8 cellular contexts compared by ENCODE assay signal in the genomic region with DNA sequence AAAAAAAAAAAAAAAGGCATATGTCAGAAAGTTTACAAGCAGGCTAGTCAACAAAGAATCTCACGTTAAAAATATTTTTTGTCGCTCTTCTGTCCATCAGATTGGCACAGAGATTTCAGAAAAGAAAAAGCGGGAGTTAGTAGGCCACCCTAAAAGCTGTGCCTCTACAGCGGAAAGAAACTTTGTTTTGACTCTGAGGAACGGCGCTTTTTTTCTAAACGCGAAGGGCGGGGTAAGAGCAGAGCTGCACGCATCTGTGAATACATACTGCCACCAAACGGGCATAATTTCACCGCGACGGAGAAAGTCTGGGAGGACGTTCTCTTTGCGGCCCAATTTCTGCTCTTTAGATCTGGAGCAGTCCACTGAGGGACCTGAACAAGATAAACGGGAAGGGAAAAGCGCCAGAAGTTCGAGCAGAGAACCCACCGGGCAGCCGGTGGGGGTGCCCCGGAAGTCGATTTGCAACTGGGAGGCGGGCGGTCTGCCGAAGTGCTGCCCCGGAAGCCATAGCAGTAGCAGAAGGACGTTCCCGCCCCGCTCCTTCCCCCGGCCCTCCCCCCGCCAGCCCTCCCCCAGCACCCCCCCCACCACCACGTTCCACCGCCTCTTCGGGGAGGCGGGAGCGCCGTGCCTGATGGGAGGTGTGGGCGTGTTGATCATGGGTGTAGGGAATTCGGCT. TPM values are rescaled to one million over a fixed set of nuclear protein-coding genes. Genes with fewer than 3 reads are reported as not detected.
DNase-seq lines count a peak whose midpoint lies in the region; ATAC-seq and TF ChIP-seq lines count a peak whose summit lies in the region.
"Not testable (repeated sequence)": the region's sequence is repeated elsewhere in the genome, so short reads cannot be mapped to it uniquely, and the experiment has no call there.

No MANE protein-coding gene starts in this region.

- H3K4me3 Mint-ChIP-seq in CD4-positive, CD25-positive, alpha-beta regulatory T cell: peak overlapping the region; percentile 80 to 90 (median 86)
- H3K4me3 Mint-ChIP-seq in activated naive CD8-positive, alpha-beta T cell: peak overlapping the region; percentile 87
- peak overlapping the region; percentile 53 for H3K4me3 Mint-ChIP-seq in progenitor cell of endocrine pancreas (ENCODE audit: low read depth)

- H3K27me3 Mint-ChIP-seq in CD4-positive, CD25-positive, alpha-beta regulatory T cell; activated naive CD8-positive, alpha-beta T cell; progenitor cell of endocrine pancreas: not testable (repeated sequence)

- H3K4me3 ChIP-seq in CD4-positive, CD25-positive, alpha-beta regulatory T cell (ENCODE audit: low read depth, low read length); RWPE2 (ENCODE audit: severe bottlenecking): not testable (repeated sequence)
- peak overlapping the region; percentile 48 for H3K4me3 ChIP-seq in left ventricle myocardium inferior

- TF ChIP-seq CTCF in RWPE2 (IDR thresholded peaks at IDR 0.05; ENCODE audit: poor library complexity, severe bottlenecking); left ventricle myocardium inferior (IDR thresholded peaks at IDR 0.05; ENCODE audit: borderline replicate concordance); progenitor cell of endocrine pancreas (IDR thresholded peaks at IDR 0.05; ENCODE audit: unreplicated experiment): not testable (repeated sequence)

- not testable (repeated sequence) for H3K27me3 ChIP-seq in CD4-positive, CD25-positive, alpha-beta regulatory T cell (ENCODE audit: control insufficient read depth, insufficient read depth, low read length); RWPE2 (ENCODE audit: insufficient read depth, poor library complexity, severe bottlenecking); left ventricle myocardium inferior (ENCODE audit: low read depth)

- not testable (repeated sequence) for H3K36me3 Mint-ChIP-seq in CD4-positive, CD25-positive, alpha-beta regulatory T cell; activated naive CD8-positive, alpha-beta T cell; progenitor cell of endocrine pancreas (ENCODE audit: insufficient read depth)

- intact Hi-C loops in left ventricle myocardium inferior (cut with micrococcal nuclease): not testable (repeated sequence)

- H3K9me3 ChIP-seq in CD4-positive, CD25-positive, alpha-beta regulatory T cell (ENCODE audit: control insufficient read depth in 2 of 2, low read length in 2 of 2); RWPE2 (ENCODE audit: severe bottlenecking); left ventricle myocardium inferior (replicated peaks): not testable (repeated sequence)

- peak; percentile 63 for ATAC-seq in CD4-positive, CD25-positive, alpha-beta regulatory T cell (ENCODE audit: low read depth in 2 of 2)
- ATAC-seq in GM19328 (IDR thresholded peaks at IDR 0.05; ENCODE audit: unreplicated experiment) (peak; percentile 44), HG02588 (IDR thresholded peaks at IDR 0.05; ENCODE audit: unreplicated experiment) (peak; percentile 44), HG03342 (IDR thresholded peaks at IDR 0.05; ENCODE audit: unreplicated experiment) (peak; percentile 46), RWPE2 (ENCODE audit: low read depth) (peak; percentile 58)

- peaks cover 5 to 24% (median 15%) of the 10 kb centered on the region in 4 donors for H3K4me1 Mint-ChIP-seq in CD4-positive, CD25-positive, alpha-beta regulatory T cell
- peaks cover 18% of the 10 kb centered on the region for H3K4me1 Mint-ChIP-seq in activated naive CD8-positive, alpha-beta T cell (ENCODE audit: low read depth)
- H3K4me1 Mint-ChIP-seq in progenitor cell of endocrine pancreas (ENCODE audit: low read depth): peaks cover 15% of the 10 kb centered on the region

- peak overlapping the region; percentile 95 to 100 (median 97) for H3K27ac Mint-ChIP-seq in CD4-positive, CD25-positive, alpha-beta regulatory T cell
- peak overlapping the region; percentile 99 for H3K27ac Mint-ChIP-seq in activated naive CD8-positive, alpha-beta T cell
- peak overlapping the region; percentile 92 for H3K27ac Mint-ChIP-seq in progenitor cell of endocrine pancreas

- not testable (repeated sequence) for H3K36me3 ChIP-seq in CD4-positive, CD25-positive, alpha-beta regulatory T cell (ENCODE audit: control insufficient read depth, insufficient read depth, low read length); RWPE2 (ENCODE audit: low read depth); left ventricle myocardium inferior

- H3K9me3 Mint-ChIP-seq in CD4-positive, CD25-positive, alpha-beta regulatory T cell; activated naive CD8-positive, alpha-beta T cell (ENCODE audit: low read depth); progenitor cell of endocrine pancreas (ENCODE audit: low read depth): not testable (repeated sequence)

- not testable (repeated sequence) for DNase-seq in CD4-positive, CD25-positive, alpha-beta regulatory T cell; RWPE2 (ENCODE audit: low spot score); left ventricle myocardium inferior; progenitor cell of endocrine pancreas (ENCODE audit: low spot score, unreplicated experiment)

- H3K4me1 ChIP-seq in CD4-positive, CD25-positive, alpha-beta regulatory T cell (ENCODE audit: control insufficient read depth, insufficient read depth, low read length, poor library complexity, severe bottlenecking): peaks cover 18% of the 10 kb centered on the region
- not testable (repeated sequence) for H3K4me1 ChIP-seq in RWPE2 (ENCODE audit: insufficient read depth, poor library complexity, severe bottlenecking)
- peaks cover 13% of the 10 kb centered on the region for H3K4me1 ChIP-seq in left ventricle myocardium inferior

- H3K27ac ChIP-seq in CD4-positive, CD25-positive, alpha-beta regulatory T cell (ENCODE audit: insufficient read depth, low read length, poor library complexity, severe bottlenecking): peak overlapping the region; percentile 80
- H3K27ac ChIP-seq in RWPE2 (ENCODE audit: poor library complexity, severe bottlenecking) (peak overlapping the region; percentile 79), left ventricle myocardium inferior (replicated peaks) (peak overlapping the region; percentile 88)

RNA-seq across cellular contexts. Expression of gene PBDC1, which starts 23.6 kb away (rescaled TPM):
- 17.9 TPM for total RNA-seq in CD4-positive, CD25-positive, alpha-beta regulatory T cell
- 10 to 100 TPM; 27.4 to 48.1 (median 38.8) TPM for polyA plus RNA-seq in CD4-positive, CD25-positive, alpha-beta regulatory T cell
- total RNA-seq in left ventricle myocardium inferior: 11.6 TPM
- 34.8 and 36.2 TPM in 2 replicates for total RNA-seq in progenitor cell of endocrine pancreas
